Comparison of ENCODE assay signal across 32 cellular contexts in genomic region chr14:37558740-37559139, GRCh38. TPM values are rescaled to one million over a fixed set of nuclear protein-coding genes. Genes with fewer than 3 reads are reported as not detected.
"Had no signal": no experiment of that assay in that cellular context is flagged by ENCODE, and none has a peak within 500 bp of the region (broad histone marks: within the 10 kb centered on the region; RNA-seq: fewer than 3 reads in every experiment).

No MANE protein-coding gene starts in this region.

- H3K9ac ChIP-seq: neural progenitor cell, parathyroid adenoma had no signal

- H3K9me3 ChIP-seq: ovary, psoas muscle, thoracic aorta, thyroid gland, upper lobe of left lung, vagina had no signal

- H3K4me1 ChIP-seq: neural progenitor cell, parathyroid adenoma, psoas muscle, spleen, stomach, thyroid gland, tibial nerve, upper lobe of left lung, vagina had no signal

- ATAC-seq: naive thymus-derived CD8-positive, alpha-beta T cell; natural killer cell treated with Interleukin-12 subunit alpha and Interleukin-12 subunit beta and Interleukin-15 and Interleukin-18, amount 100 ng/mL, for 72 hours; psoas muscle; right cardiac atrium; sciatic nerve; stimulated activated memory B cell treated with anti-CD40 and anti-IgM and Interleukin-4, amounts not matched to agents 10 μg/mL and 1 μg/mL and 100 μg/mL, for 72 hours had no signal

- H3K27me3 ChIP-seq: neural progenitor cell, ovary, spleen, stomach, thyroid gland, tibial nerve, upper lobe of left lung, vagina had no signal

- H3K79me2 ChIP-seq: parathyroid adenoma had no signal

- H3K36me3 ChIP-seq: neural progenitor cell, ovary, spleen, stomach, thoracic aorta, thyroid gland, tibial nerve, upper lobe of left lung, vagina had no signal

- H3K4me2 ChIP-seq: neural progenitor cell, smooth muscle cell had no signal

- FAIRE-seq: urothelium cell line had no signal

- DNase-seq: naive B cell; naive thymus-derived CD8-positive, alpha-beta T cell; occipital lobe; ovary; posterior cingulate gyrus; psoas muscle; right cardiac atrium; spleen; stimulated activated CD4-positive, alpha-beta T cell treated with anti-CD3 and anti-CD28 coated beads, Interleukin-12 subunit alpha, Interleukin-12 subunit beta, amount 100 ng/mL, for 4 hours; stimulated activated CD4-positive, alpha-beta T cell treated with anti-CD3 and anti-CD28 coated beads, Interleukin-1b, Interleukin-23, amount 100 ng/mL, for 48 hours; stimulated activated CD4-positive, alpha-beta T cell treated with anti-CD3 and anti-CD28 coated beads, Interleukin-4, amount 100 ng/mL, for 1 hour; stimulated activated CD4-positive, alpha-beta T cell treated with anti-CD3 and anti-CD28 coated beads, Interleukin-4, amount 100 ng/mL, for 4 hours; stimulated activated CD8-positive, alpha-beta memory T cell treated with anti-CD3 and anti-CD28 coated beads, Interleukin-4, amount 100 ng/mL, for 48 hours; stimulated activated naive CD4-positive, alpha-beta T cell treated with Interleukin-2 at 50 U/mL for 16 hours; stomach; thyroid gland; trophoblast cell; upper lobe of left lung had no signal

- H3K27ac ChIP-seq: neural progenitor cell, ovary, parathyroid adenoma, psoas muscle, skin epidermis, spleen, stomach, thoracic aorta, thyroid gland, tibial nerve, upper lobe of left lung, vagina had no signal

- H2AFZ ChIP-seq: neural progenitor cell, parathyroid adenoma had no signal

- H3K4me3 ChIP-seq: neural progenitor cell, ovary, psoas muscle, skin epidermis, smooth muscle cell, spleen, stomach, thoracic aorta, thyroid gland, tibial nerve, upper lobe of left lung, vagina had no signal

RNA-seq across cellular contexts. Expression of gene FOXA1, which starts 36.3 kb away (rescaled TPM):
- total RNA-seq: naive thymus-derived CD8-positive, alpha-beta T cell; natural killer cell treated with Interleukin-12 subunit alpha and Interleukin-12 subunit beta and Interleukin-15 and Interleukin-18, amount 100 ng/mL, for 72 hours; occipital lobe; psoas muscle; right cardiac atrium; spleen; subcutaneous adipose tissue; temporal lobe; thoracic aorta; tibial nerve had no signal
- polyA plus RNA-seq: naive thymus-derived CD8-positive, alpha-beta T cell; neural cell; ovary; right cardiac atrium; smooth muscle cell; spleen had no signal

RNA-seq across cellular contexts. Expression of gene TTC6, which starts 36.7 kb away (rescaled TPM):
- total RNA-seq: naive thymus-derived CD8-positive, alpha-beta T cell; natural killer cell treated with Interleukin-12 subunit alpha and Interleukin-12 subunit beta and Interleukin-15 and Interleukin-18, amount 100 ng/mL, for 72 hours; psoas muscle; right cardiac atrium; sciatic nerve; smooth muscle cell; spleen; subcutaneous adipose tissue; tibial nerve had no signal
- polyA plus RNA-seq: naive thymus-derived CD8-positive, alpha-beta T cell; neural cell; ovary; psoas muscle; right cardiac atrium; smooth muscle cell; spleen had no signal
